Comparison of ENCODE assay signal across 18 cellular contexts in genomic region chr17:79339311-79339710, GRCh38.
DNase-seq lines count a peak whose midpoint lies in the region; ATAC-seq, FAIRE-seq and TF ChIP-seq lines count a peak whose summit lies in the region.
"Had no signal": no experiment of that assay in that cellular context is flagged by ENCODE, and none has a peak within 500 bp of the region (broad histone marks: within the 10 kb centered on the region; RNA-seq: fewer than 3 reads in every experiment).

No MANE protein-coding gene starts in this region.

- peak overlapping the region; percentile 100 for H3K27ac ChIP-seq in OCI-LY3 (ENCODE audit: low read length)
- no peak overlapping the region for H3K27ac ChIP-seq in kidney (ENCODE audit: low read depth in 2 of 2, low read length in 2 of 2)
- H3K27ac ChIP-seq: 22Rv1, GM23248 had no signal

- intact Hi-C loops in Right ventricle myocardium superior (cut with DNase I) (no loop called here), Right ventricle myocardium inferior (cut with DNase I) (no loop called here), kidney (cut with DNase I) (no loop called here)

- CTCF ChIA-PET in HEK293T (lab: Yijun Ruan, JAX) = no interaction called here

- POLR2A ChIA-PET in HEK293T (lab: Yijun Ruan, JAX) = no interaction called here

- H3K4me1 ChIP-seq in OCI-LY3 (ENCODE audit: low read length) (peaks cover 50% of the 10 kb centered on the region), kidney (ENCODE audit: control insufficient read depth in 1 of 2, insufficient read depth in 1 of 2, low read depth in 1 of 2, low read length in 2 of 2) (no peaks in the 10 kb centered on the region)

- FAIRE-seq in kidney (lab: Jason Lieb, UNC) = no peak
- FAIRE-seq: D721Med, GM18507, H54 had no signal

- no peak overlapping the region for H3K4me3 Mint-ChIP-seq in stimulated activated memory B cell treated with anti-CD40 and anti-IgM and Interleukin-4, amounts not matched to agents 10 μg/mL and 1 μg/mL and 100 μg/mL, for 72 hours
- no peak overlapping the region for H3K4me3 Mint-ChIP-seq in T-helper 2 cell treated with Interferon-gamma antibody and Interleukin-4, amounts not matched to agents 5 μg/mL and 100 μg/mL, for 36 hours
- H3K4me3 Mint-ChIP-seq: CD4-positive, alpha-beta memory T cell had no signal

- no peak overlapping the region for H3K9ac ChIP-seq in OCI-LY3 (ENCODE audit: low read length)
- no peak overlapping the region for H3K9ac ChIP-seq in kidney (ENCODE audit: low read length in 2 of 2)
- H3K9ac ChIP-seq: GM23248 had no signal

- H3K4me3 ChIP-seq in OCI-LY3 (ENCODE audit: low read length) (no peak overlapping the region), kidney (ENCODE audit: low read length in 2 of 2) (no peak overlapping the region)
- H3K4me3 ChIP-seq: GM23248 had no signal

- no peaks in the 10 kb centered on the region for H3K79me2 ChIP-seq in OCI-LY3 (ENCODE audit: low read length)

- ATAC-seq in Right ventricle myocardium superior (ENCODE audit: poor library complexity) (no peak), Right ventricle myocardium inferior (no peak)
- no peak for ATAC-seq in stimulated activated memory B cell treated with anti-CD40 and anti-IgM and Interleukin-4, amounts not matched to agents 10 μg/mL and 1 μg/mL and 100 μg/mL, for 72 hours
- ATAC-seq: HCT116 had no signal

- H3K9me3 Mint-ChIP-seq in stimulated activated memory B cell treated with anti-CD40 and anti-IgM and Interleukin-4, amounts not matched to agents 10 μg/mL and 1 μg/mL and 100 μg/mL, for 72 hours = no peaks in the 10 kb centered on the region
- H3K9me3 Mint-ChIP-seq in T-helper 2 cell treated with Interferon-gamma antibody and Interleukin-4, amounts not matched to agents 5 μg/mL and 100 μg/mL, for 36 hours = no peaks in the 10 kb centered on the region

- peaks cover 8% of the 10 kb centered on the region for H3K27me3 ChIP-seq in OCI-LY3 (ENCODE audit: low read depth, low read length)

- H2AFZ ChIP-seq in OCI-LY3 (ENCODE audit: low read depth, low read length) = no peak overlapping the region
- H2AFZ ChIP-seq: GM23248 had no signal

- H3K4me1 Mint-ChIP-seq in stimulated activated memory B cell treated with anti-CD40 and anti-IgM and Interleukin-4, amounts not matched to agents 10 μg/mL and 1 μg/mL and 100 μg/mL, for 72 hours = peaks cover 44% of the 10 kb centered on the region
- H3K4me1 Mint-ChIP-seq in T-helper 2 cell treated with Interferon-gamma antibody and Interleukin-4, amounts not matched to agents 5 μg/mL and 100 μg/mL, for 36 hours (ENCODE audit: low read depth) = no peaks in the 10 kb centered on the region
- H3K4me1 Mint-ChIP-seq: CD4-positive, alpha-beta memory T cell had no signal

- peaks cover 1% of the 10 kb centered on the region for H3K27me3 Mint-ChIP-seq in stimulated activated memory B cell treated with anti-CD40 and anti-IgM and Interleukin-4, amounts not matched to agents 10 μg/mL and 1 μg/mL and 100 μg/mL, for 72 hours
- H3K27me3 Mint-ChIP-seq in T-helper 2 cell treated with Interferon-gamma antibody and Interleukin-4, amounts not matched to agents 5 μg/mL and 100 μg/mL, for 36 hours (ENCODE audit: low read depth) = no peaks in the 10 kb centered on the region

- H3K4me2 ChIP-seq in OCI-LY3 (ENCODE audit: low read length) = 0 out of 2 replicates have a peak overlapping the region, but pooled peaks have one; percentile 100

- TF ChIP-seq CTCF in OCI-LY3 (IDR thresholded peaks at IDR 0.05; ENCODE audit: low read depth, low read length) (no peak), kidney (IDR thresholded peaks at IDR 0.05; ENCODE audit: borderline replicate concordance, extremely low read depth, insufficient read depth) (no peak)

- H3K36me3 ChIP-seq in OCI-LY3 (replicated peaks; ENCODE audit: low read depth, low read length) (no peaks in the 10 kb centered on the region), kidney (ENCODE audit: control insufficient read depth in 1 of 2, insufficient read depth in 2 of 2, low read length in 2 of 2) (no peaks in the 10 kb centered on the region)

- peaks cover 5% of the 10 kb centered on the region; the same call in 1 of the 2 replicates for H3K9me3 ChIP-seq in OCI-LY3 (ENCODE audit: insufficient read depth, low read length)
- H3K9me3 ChIP-seq in kidney (ENCODE audit: control insufficient read depth in 1 of 2, low read length in 2 of 2) = no peaks in the 10 kb centered on the region

- no peaks in the 10 kb centered on the region for H3K36me3 Mint-ChIP-seq in stimulated activated memory B cell treated with anti-CD40 and anti-IgM and Interleukin-4, amounts not matched to agents 10 μg/mL and 1 μg/mL and 100 μg/mL, for 72 hours
- H3K36me3 Mint-ChIP-seq in T-helper 2 cell treated with Interferon-gamma antibody and Interleukin-4, amounts not matched to agents 5 μg/mL and 100 μg/mL, for 36 hours (ENCODE audit: low read depth) = no peaks in the 10 kb centered on the region
- H3K36me3 Mint-ChIP-seq: CD4-positive, alpha-beta memory T cell had no signal

- no peaks in the 10 kb centered on the region for H4K20me1 ChIP-seq in OCI-LY3 (ENCODE audit: insufficient read depth, low read length)

- DNase-seq in Right ventricle myocardium superior = peak; percentile 22
- DNase-seq in Right ventricle myocardium inferior (ENCODE audit: missing footprints) = no peak
- DNase-seq in kidney = peak; percentile 31
- no peak for DNase-seq in HEK293T (ENCODE audit: extremely low spot score)
- DNase-seq in T-helper 2 cell treated with Interferon-gamma antibody and Interleukin-4, amounts not matched to agents 5 μg/mL and 100 μg/mL, for 36 hours (ENCODE audit: low spot score) = no peak
- no peak for DNase-seq in NCI-H748 treated with DMSO at 0.1 percent for 48 hours (lab: John Stamatoyannopoulos, UW)
- DNase-seq: C1 segment of cervical spinal cord; CD4-positive, alpha-beta memory T cell; COR-L47; DND-41 had no signal

- H3K27ac Mint-ChIP-seq in stimulated activated memory B cell treated with anti-CD40 and anti-IgM and Interleukin-4, amounts not matched to agents 10 μg/mL and 1 μg/mL and 100 μg/mL, for 72 hours = peak overlapping the region; percentile 90
- H3K27ac Mint-ChIP-seq in T-helper 2 cell treated with Interferon-gamma antibody and Interleukin-4, amounts not matched to agents 5 μg/mL and 100 μg/mL, for 36 hours = no peak overlapping the region
- H3K27ac Mint-ChIP-seq: CD4-positive, alpha-beta memory T cell had no signal

TF ChIP-seq in HEK293T, 16 proteins besides CTCF, POLR2A, EP300 and RAD21:
- TF ChIP-seq BHLHE40 (IDR thresholded peaks at IDR 0.05; ENCODE audit: borderline replicate concordance) (no peak), ARNT (IDR thresholded peaks at IDR 0.05) (no peak), FOXA1 (IDR thresholded peaks at IDR 0.05) (no peak), FOXK2 (IDR thresholded peaks at IDR 0.05) (no peak), ZNF384 (IDR thresholded peaks at IDR 0.05) (no peak), FOXM1 (IDR thresholded peaks at IDR 0.05; ENCODE audit: borderline replicate concordance) (no peak), L3MBTL2 (conservative IDR thresholded peaks at IDR 0.05) (no peak), LEF1 (IDR thresholded peaks at IDR 0.05; ENCODE audit: borderline replicate concordance) (no peak)

Comparison
In these comparisons a context has a peak if more than half of its experiments do, and no peak if none do; other contexts are left out.
1. DNase-seq: peak in Right ventricle myocardium superior (single experiment) and kidney (single experiment); none in Right ventricle myocardium inferior (single experiment), HEK293T (single experiment), T-helper 2 cell treated with Interferon-gamma antibody and Interleukin-4, amounts not matched to agents 5 μg/mL and 100 μg/mL, for 36 hours (single experiment) and NCI-H748 treated with DMSO at 0.1 percent for 48 hours (single experiment).